Comparison of ENCODE assay signal across 8 cellular contexts in the genomic region with DNA sequence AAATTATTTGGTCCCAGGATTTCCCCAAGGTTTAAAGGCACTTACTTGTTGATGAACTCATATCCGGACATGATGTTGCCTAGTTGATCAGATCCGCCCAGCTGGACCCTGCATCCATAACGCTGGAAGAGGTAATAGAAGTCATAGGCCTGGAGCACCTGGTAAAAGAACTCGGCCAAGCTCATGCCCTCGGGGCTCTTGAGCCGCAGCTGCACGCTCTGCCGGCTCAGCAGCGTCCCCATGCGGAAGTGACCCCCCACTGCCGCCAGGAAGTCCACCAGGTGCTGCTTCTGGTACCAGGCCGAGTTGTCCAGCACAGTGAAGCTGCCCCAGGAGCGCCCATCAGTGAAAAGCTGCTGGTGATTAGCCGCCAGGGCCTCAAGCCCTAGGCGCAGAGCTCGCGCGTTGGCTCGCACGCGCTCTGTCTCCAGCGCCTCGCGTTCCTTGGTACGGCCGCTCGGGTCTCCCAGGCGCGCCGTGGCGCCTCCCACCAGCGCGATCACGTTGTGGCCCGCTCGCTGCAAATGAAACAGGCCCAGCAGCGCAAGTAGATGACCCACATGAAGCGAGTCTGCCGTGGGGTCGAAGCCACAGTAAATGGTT. TPM values are rescaled to one million over a fixed set of nuclear protein-coding genes. Genes with fewer than 3 reads are reported as not detected.
DNase-seq lines count a peak whose midpoint lies in the region; ATAC-seq, FAIRE-seq and TF ChIP-seq lines count a peak whose summit lies in the region.

No MANE protein-coding gene starts in this region.

- peak; percentile 97 for TF ChIP-seq CTCF in GM12875 (IDR thresholded peaks at IDR 0.05; ENCODE audit: borderline replicate concordance, insufficient read depth, low read depth, low read length)
- peak; percentile 60 for TF ChIP-seq CTCF in astrocyte (IDR thresholded peaks at IDR 0.05; ENCODE audit: insufficient read depth, low read depth, low read length)

- peaks cover 38% of the 10 kb centered on the region for H3K79me2 ChIP-seq in astrocyte (ENCODE audit: insufficient read depth, low read length)

- DNase-seq in NCI-H1092 (lab: John Stamatoyannopoulos, UW) = peak; percentile 57
- peak; percentile 32 to 81 (median 49) for DNase-seq in T-helper 2 cell
- DNase-seq in astrocyte (ENCODE audit: low read depth) = peak; percentile 78
- DNase-seq in hypothalamus (lab: John Stamatoyannopoulos, UW) = peak in 48 of 51 donors; percentile 10 to 78 (median 54)
- DNase-seq in sciatic nerve (ENCODE audit: low spot score) = peak; percentile 83
- no peak for DNase-seq in inferior parietal cortex (ENCODE audit: extremely low spot score)

- peak overlapping the region; percentile 86 for H2AFZ ChIP-seq in astrocyte (ENCODE audit: low read depth, low read length)

- peak overlapping the region; percentile 94 for H3K4me2 ChIP-seq in astrocyte (ENCODE audit: low read length)

- no peak for FAIRE-seq in astrocyte (lab: Jason Lieb, UNC)

- H3K4me1 Mint-ChIP-seq in astrocyte (ENCODE audit: low read depth, unreplicated experiment) = peaks cover 12% of the 10 kb centered on the region

- H3K36me3 ChIP-seq in astrocyte (ENCODE audit: insufficient read depth, low read length) = peaks cover 26% of the 10 kb centered on the region

- peaks cover 15% of the 10 kb centered on the region for H3K4me1 ChIP-seq in astrocyte (ENCODE audit: insufficient read depth, low read length)

- no peaks in the 10 kb centered on the region for H3K9me3 Mint-ChIP-seq in astrocyte (ENCODE audit: unreplicated experiment)

- peak overlapping the region; percentile 98 for H3K9ac ChIP-seq in astrocyte (ENCODE audit: low read length)

- H3K4me3 Mint-ChIP-seq in astrocyte (ENCODE audit: unreplicated experiment) = peak overlapping the region; percentile 95

- H3K27ac ChIP-seq in astrocyte (ENCODE audit: low read depth, low read length) = peak overlapping the region; percentile 95

- no peaks in the 10 kb centered on the region for H3K27me3 ChIP-seq in astrocyte (ENCODE audit: insufficient read depth, low read length)

- ATAC-seq in HG02642 (IDR thresholded peaks at IDR 0.05; ENCODE audit: poor library complexity, unreplicated experiment) (peak; percentile 75), sciatic nerve (peak; percentile 63)

- no peaks in the 10 kb centered on the region for H3K9me3 ChIP-seq in astrocyte (ENCODE audit: insufficient read depth, low read depth, low read length)

- H3K27me3 Mint-ChIP-seq in astrocyte (ENCODE audit: low read depth, unreplicated experiment) = no peaks in the 10 kb centered on the region

- intact Hi-C loops in sciatic nerve (cut with DNase I) = loop anchor here (5.0 to 10.0 kb wide), 2 partner anchors 162 to 1030 kb away; a partner anchor contains a TSS

- H3K27ac Mint-ChIP-seq in astrocyte (ENCODE audit: unreplicated experiment) = peak overlapping the region; percentile 97

- H3K4me3 ChIP-seq in GM12875 (ENCODE audit: low read depth, low read length) = peak overlapping the region; percentile 87
- H3K4me3 ChIP-seq in astrocyte (ENCODE audit: insufficient read depth, low read depth, low read length) = peak overlapping the region; percentile 96

- peaks cover 4% of the 10 kb centered on the region for H3K36me3 Mint-ChIP-seq in astrocyte (ENCODE audit: low read depth, unreplicated experiment)

- H4K20me1 ChIP-seq in astrocyte (ENCODE audit: insufficient read depth, low read length) = peaks cover 7% of the 10 kb centered on the region

RNA-seq across cellular contexts. Expression of a gene that starts 0.5 kb away (rescaled TPM):
- total RNA-seq in astrocyte (26.5 and 29.0 TPM in 2 replicates), sciatic nerve (12.2 TPM)
